ENCODE assay signal across 9 cellular contexts in the genomic region with DNA sequence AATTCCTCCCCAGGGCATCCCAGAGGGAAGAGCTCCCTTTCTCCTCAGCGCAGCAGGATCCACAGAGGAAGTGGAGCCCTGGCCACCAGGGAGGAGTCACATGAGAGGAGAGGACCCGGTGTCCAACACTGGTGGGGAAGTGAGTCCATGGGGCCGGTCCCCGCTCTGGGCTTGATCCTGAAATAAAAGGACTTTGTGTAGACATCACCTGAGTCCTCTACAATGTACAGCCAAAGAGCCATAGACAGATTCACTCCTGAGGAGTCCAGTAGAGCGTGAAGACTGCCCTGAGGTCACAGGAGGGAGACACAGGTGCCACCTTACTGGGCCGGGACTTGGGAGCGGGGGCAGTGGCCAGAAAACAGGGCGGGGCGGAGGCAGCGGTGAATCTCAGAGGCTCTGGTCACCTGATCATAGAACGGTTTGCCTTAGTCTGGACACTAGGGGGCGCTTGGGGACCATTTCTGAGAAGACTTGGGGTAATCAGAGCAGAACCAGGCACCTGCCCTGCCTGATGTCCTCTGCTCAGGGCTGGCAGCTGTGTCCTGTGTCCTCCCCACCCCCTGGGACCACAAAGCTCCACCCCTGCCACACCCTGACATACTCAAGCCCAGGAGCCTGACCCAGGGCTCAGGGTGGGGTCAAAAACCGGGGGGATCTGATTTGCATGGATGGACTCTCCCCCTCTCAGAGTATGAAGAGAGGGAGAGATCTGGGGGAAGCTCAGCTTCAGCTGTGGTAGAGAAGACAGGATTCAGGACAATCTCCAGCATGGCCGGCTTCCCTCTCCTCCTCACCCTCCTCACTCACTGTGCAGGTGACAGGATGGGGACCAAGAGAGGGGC.
DNase-seq lines count a peak whose midpoint lies in the region; ATAC-seq and TF ChIP-seq lines count a peak whose summit lies in the region.
"Had no signal": no experiment of that assay in that cellular context is flagged by ENCODE, and none has a peak within 500 bp of the region (broad histone marks: within the 10 kb centered on the region; RNA-seq: fewer than 3 reads in every experiment).

No MANE protein-coding gene starts in this region.

- TF ChIP-seq CTCF in PC-9 (conservative IDR thresholded peaks at IDR 0.05), result peak; percentile 66
- peak; percentile 18 to 25 for TF ChIP-seq CTCF in tibial artery (IDR thresholded peaks at IDR 0.05)

- no TSS peak for BruUV-seq in PC-9 (replicated peaks; lab: Mats Ljungman, UMichigan)

- no peak overlapping the region for H2AFZ ChIP-seq in PC-9

- peak; percentile 68 for ATAC-seq in GM21367 (IDR thresholded peaks at IDR 0.05; ENCODE audit: unreplicated experiment)
- ATAC-seq in activated T-cell treated with anti-CD3 and anti-CD28 coated beads, Interleukin-2, amount 50 U/mL, for 4 hours, result peak; percentile 86 to 91

- H3K4me2 ChIP-seq in PC-9, result no peak overlapping the region

- DNase-seq in CD8-positive, alpha-beta memory T cell, result peak; percentile 32 to 65 (median 52)
- DNase-seq in Kasumi-1 (lab: John Stamatoyannopoulos, UW), result peak; percentile 54 to 82
- peak; percentile 49 to 65 for DNase-seq in PC-9
- peak; percentile 61 for DNase-seq in activated T-cell treated with anti-CD3 and anti-CD28 coated beads, Interleukin-2, amount 50 U/mL, for 4 hours
- DNase-seq in fibroblast of the conjunctiva (ENCODE audit: low read depth), result peak; percentile 50
- peak in 47 of 56 donors; percentile 16 to 80 (median 52) for DNase-seq in nucleus accumbens (lab: John Stamatoyannopoulos, UW)
- peak in 1 of 2 donors; percentile 67 for DNase-seq in tibial artery

- H3F3A ChIP-seq in PC-9 (ENCODE audit: insufficient read depth, low read depth), result no peaks in the 10 kb centered on the region

- peaks cover 21 to 65% of the 10 kb centered on the region in 2 donors for H3K27me3 Mint-ChIP-seq in CD8-positive, alpha-beta memory T cell
- H3K27me3 Mint-ChIP-seq in activated T-cell treated with anti-CD3 and anti-CD28 coated beads, Interleukin-2, amount 50 U/mL, for 4 hours (ENCODE audit: low read depth), result peaks cover 55% of the 10 kb centered on the region

- no peaks in the 10 kb centered on the region for H3K36me3 ChIP-seq in CD8-positive, alpha-beta memory T cell (ENCODE audit: insufficient read depth, low read length)
- no peaks in the 10 kb centered on the region for H3K36me3 ChIP-seq in PC-9 (ENCODE audit: low read depth)
- H3K36me3 ChIP-seq in tibial artery, result no peaks in the 10 kb centered on the region

- POLR2A ChIA-PET in CD8-positive, alpha-beta memory T cell (lab: Charles Lee), result no interaction called here
- POLR2A ChIA-PET in PC-9 (lab: Charles Lee; ENCODE audit: unreplicated experiment), result no interaction called here

- H3K27ac Mint-ChIP-seq in CD8-positive, alpha-beta memory T cell, result peak overlapping the region in 1 of 8 donors; percentile 34
- H3K27ac Mint-ChIP-seq: activated naive CD8-positive, alpha-beta T cell had no signal

- no peaks in the 10 kb centered on the region for H3K9me3 Mint-ChIP-seq in CD8-positive, alpha-beta memory T cell
- H3K9me3 Mint-ChIP-seq in activated T-cell treated with anti-CD3 and anti-CD28 coated beads, Interleukin-2, amount 50 U/mL, for 4 hours, result no peaks in the 10 kb centered on the region

- peaks cover 0 to 3% (median 0%) of the 10 kb centered on the region in 3 donors for H3K36me3 Mint-ChIP-seq in CD8-positive, alpha-beta memory T cell
- peaks cover 2% of the 10 kb centered on the region for H3K36me3 Mint-ChIP-seq in activated T-cell treated with anti-CD3 and anti-CD28 coated beads, Interleukin-2, amount 50 U/mL, for 4 hours (ENCODE audit: insufficient read depth)
- H3K36me3 Mint-ChIP-seq: activated naive CD8-positive, alpha-beta T cell had no signal

- peak overlapping the region in 1 of 7 donors; percentile 49 for H3K4me3 Mint-ChIP-seq in CD8-positive, alpha-beta memory T cell
- no peak overlapping the region for H3K4me3 Mint-ChIP-seq in activated T-cell treated with anti-CD3 and anti-CD28 coated beads, Interleukin-2, amount 50 U/mL, for 4 hours
- H3K4me3 Mint-ChIP-seq: activated naive CD8-positive, alpha-beta T cell had no signal

- CTCF ChIA-PET in CD8-positive, alpha-beta memory T cell (lab: Charles Lee), result no interaction called here
- CTCF ChIA-PET in PC-9 (lab: Charles Lee), result interaction anchor here (1.0 kb wide), 1 partner anchor 13 kb away, joined by 3 read pairs; no protein-coding TSS in a partner anchor

- peaks cover 4% of the 10 kb centered on the region for H3K27me3 ChIP-seq in CD8-positive, alpha-beta memory T cell (ENCODE audit: insufficient read depth, low read length, poor library complexity, severe bottlenecking)
- H3K27me3 ChIP-seq in PC-9 (ENCODE audit: insufficient read depth, low read depth), result peaks cover 10% of the 10 kb centered on the region
- peaks cover 0 to 13% of the 10 kb centered on the region in 2 donors for H3K27me3 ChIP-seq in tibial artery

- intact Hi-C loops in PC-9 (cut with micrococcal nuclease; ENCODE audit: unreplicated experiment) (loop anchor here (5.0 kb wide), 1 partner anchor 600 kb away; no protein-coding TSS in a partner anchor), tibial artery (cut with DNase I; ENCODE audit: low total_unique reads) (no loop called here)

- no peak overlapping the region for H3K4me3 ChIP-seq in CD8-positive, alpha-beta memory T cell (ENCODE audit: low read length)
- H3K4me3 ChIP-seq in PC-9 (no peak overlapping the region), tibial artery (no peak overlapping the region)

- peaks cover 2 to 8% (median 4%) of the 10 kb centered on the region in 3 donors for H3K4me1 Mint-ChIP-seq in CD8-positive, alpha-beta memory T cell
- H3K4me1 Mint-ChIP-seq in activated T-cell treated with anti-CD3 and anti-CD28 coated beads, Interleukin-2, amount 50 U/mL, for 4 hours (ENCODE audit: low read depth), result peaks cover 3% of the 10 kb centered on the region

- no peak overlapping the region for H3K27ac ChIP-seq in CD8-positive, alpha-beta memory T cell (ENCODE audit: low read depth, low read length)
- H3K27ac ChIP-seq in PC-9 (no peak overlapping the region), tibial artery (no peak overlapping the region)

- no peaks in the 10 kb centered on the region for H3K9me2 ChIP-seq in PC-9 (ENCODE audit: insufficient read depth)

- H4K20me1 ChIP-seq in PC-9 (ENCODE audit: insufficient read depth), result no peaks in the 10 kb centered on the region

- no peaks in the 10 kb centered on the region for H3K79me2 ChIP-seq in PC-9 (ENCODE audit: low read depth)

- H3K9me3 ChIP-seq in CD8-positive, alpha-beta memory T cell (ENCODE audit: low read length), result no peaks in the 10 kb centered on the region
- no peaks in the 10 kb centered on the region for H3K9me3 ChIP-seq in PC-9 (ENCODE audit: insufficient read depth, low read depth)
- no peaks in the 10 kb centered on the region for H3K9me3 ChIP-seq in tibial artery

- no peaks in the 10 kb centered on the region for H3K4me1 ChIP-seq in CD8-positive, alpha-beta memory T cell (ENCODE audit: insufficient read depth, low read length)
- no peaks in the 10 kb centered on the region for H3K4me1 ChIP-seq in PC-9 (replicated peaks; ENCODE audit: insufficient read depth)
- no peaks in the 10 kb centered on the region for H3K4me1 ChIP-seq in tibial artery
